9 cellular contexts compared by ENCODE assay signal in the genomic region with DNA sequence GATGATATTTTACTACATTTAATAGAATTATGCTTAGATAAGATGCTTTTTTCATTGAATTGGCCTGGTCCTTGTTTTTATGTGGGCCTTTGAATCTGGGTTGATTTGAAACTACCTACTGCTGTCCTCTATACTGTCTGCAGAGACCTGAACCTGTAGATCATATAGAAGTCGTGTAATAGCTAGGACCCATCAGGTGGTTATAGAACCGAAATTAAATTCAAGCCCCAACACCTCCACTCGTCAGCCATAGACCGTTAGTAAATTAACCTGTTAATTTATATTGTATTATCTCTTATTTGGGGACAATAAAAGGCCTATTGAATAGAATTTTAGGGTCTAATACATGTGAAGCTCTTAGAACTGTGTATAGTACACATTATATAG.
DNase-seq lines count a peak whose midpoint lies in the region; ATAC-seq and TF ChIP-seq lines count a peak whose summit lies in the region.
"Had no signal": no experiment of that assay in that cellular context is flagged by ENCODE, and none has a peak within 500 bp of the region (broad histone marks: within the 10 kb centered on the region; RNA-seq: fewer than 3 reads in every experiment).

No MANE protein-coding gene starts in this region.

- TF ChIP-seq CTCF in GM12865 (IDR thresholded peaks at IDR 0.05; ENCODE audit: insufficient read depth, low read depth, low read length, missing control alignments) (no peak), OCI-LY3 (IDR thresholded peaks at IDR 0.05; ENCODE audit: low read depth, low read length) (no peak), breast epithelium (IDR thresholded peaks at IDR 0.05) (no peak)

- H3K27me3 ChIP-seq in OCI-LY3 (ENCODE audit: low read depth, low read length) (no peaks in the 10 kb centered on the region), breast epithelium (no peaks in the 10 kb centered on the region)

- peak overlapping the region; percentile 69 to 76 for H3K27ac Mint-ChIP-seq in natural killer cell treated with Interleukin-12 subunit alpha and Interleukin-12 subunit beta and Interleukin-15 and Interleukin-18, amount 100 ng/mL, for 72 hours

- intact Hi-C loops in breast epithelium (cut with DNase I; ENCODE audit: low total_unique reads): no loop called here

- no peaks in the 10 kb centered on the region for H3K9me3 Mint-ChIP-seq in natural killer cell treated with Interleukin-12 subunit alpha and Interleukin-12 subunit beta and Interleukin-15 and Interleukin-18, amount 100 ng/mL, for 72 hours

- DNase-seq in GM12865 (ENCODE audit: low read depth) (no peak), GM19240 (ENCODE audit: insufficient read length, low spot score) (no peak), left lobe of liver (ENCODE audit: low spot score) (no peak), T1000 (lab: John Stamatoyannopoulos, UW) (no peak), breast epithelium (ENCODE audit: low spot score in 2 of 2) (no peak)
- no peak for DNase-seq in natural killer cell treated with Interleukin-12 subunit alpha and Interleukin-12 subunit beta and Interleukin-15 and Interleukin-18, amount 100 ng/mL, for 72 hours (ENCODE audit: low spot score)
- DNase-seq: NCI-H1694 treated with DMSO at 0.1 percent for 48 hours had no signal

- H3K4me3 ChIP-seq in GM12865 (ENCODE audit: low read depth, low read length) (peak overlapping the region; percentile 24), OCI-LY3 (ENCODE audit: low read length) (peak overlapping the region; percentile 59), breast epithelium (no peak overlapping the region)

- peaks cover under 1% of the 10 kb centered on the region for H3K36me3 Mint-ChIP-seq in natural killer cell treated with Interleukin-12 subunit alpha and Interleukin-12 subunit beta and Interleukin-15 and Interleukin-18, amount 100 ng/mL, for 72 hours

- peaks cover 94% of the 10 kb centered on the region for H3K79me2 ChIP-seq in OCI-LY3 (ENCODE audit: low read length)

- H3K9me3 ChIP-seq in OCI-LY3 (ENCODE audit: insufficient read depth, low read length): no peaks in the 10 kb centered on the region
- H3K9me3 ChIP-seq in breast epithelium: no peaks in the 10 kb centered on the region

- H3K4me3 Mint-ChIP-seq in natural killer cell treated with Interleukin-12 subunit alpha and Interleukin-12 subunit beta and Interleukin-15 and Interleukin-18, amount 100 ng/mL, for 72 hours: peak overlapping the region; percentile 56

- H3K36me3 ChIP-seq in OCI-LY3 (replicated peaks; ENCODE audit: low read depth, low read length) (peaks cover 15% of the 10 kb centered on the region), breast epithelium (no peaks in the 10 kb centered on the region)

- TF ChIP-seq POLR2A in breast epithelium (IDR thresholded peaks at IDR 0.05): no peak

- H3K4me1 Mint-ChIP-seq in natural killer cell treated with Interleukin-12 subunit alpha and Interleukin-12 subunit beta and Interleukin-15 and Interleukin-18, amount 100 ng/mL, for 72 hours (ENCODE audit: low read depth in 2 of 2): peaks cover 41 to 52% of the 10 kb centered on the region in 2 donors

- H3K27ac ChIP-seq in OCI-LY3 (ENCODE audit: low read length) (peak overlapping the region; percentile 77), breast epithelium (no peak overlapping the region)

- ATAC-seq in GM21619 (IDR thresholded peaks at IDR 0.05; ENCODE audit: unreplicated experiment) (peak; percentile 8), left lobe of liver (no peak)
- ATAC-seq in natural killer cell treated with Interleukin-12 subunit alpha and Interleukin-12 subunit beta and Interleukin-15 and Interleukin-18, amount 100 ng/mL, for 72 hours: no peak

- peak overlapping the region; percentile 24; the same call in 1 of the 2 replicates for H3K9ac ChIP-seq in OCI-LY3 (ENCODE audit: low read length)

- peaks cover 72% of the 10 kb centered on the region for H4K20me1 ChIP-seq in OCI-LY3 (ENCODE audit: insufficient read depth, low read length)

- H3K4me1 ChIP-seq in OCI-LY3 (ENCODE audit: low read length): peaks cover 79% of the 10 kb centered on the region
- H3K4me1 ChIP-seq in breast epithelium: peaks cover 0 to 4% of the 10 kb centered on the region in 2 donors

- no peak overlapping the region for H2AFZ ChIP-seq in OCI-LY3 (ENCODE audit: low read depth, low read length)

- no peaks in the 10 kb centered on the region for H3K27me3 Mint-ChIP-seq in natural killer cell treated with Interleukin-12 subunit alpha and Interleukin-12 subunit beta and Interleukin-15 and Interleukin-18, amount 100 ng/mL, for 72 hours

- H3K4me2 ChIP-seq in OCI-LY3 (ENCODE audit: low read length): peak overlapping the region; percentile 79

Comparison
In these comparisons a context has a peak if more than half of its experiments do, and no peak if none do; other contexts are left out.
1. H3K4me3 ChIP-seq: peak in GM12865 (single experiment) and OCI-LY3 (single experiment); none in breast epithelium (0 of 3).